6 cellular contexts compared by ENCODE assay signal in genomic region chr14:97312910-97313309, GRCh38.
"Had no signal": no experiment of that assay in that cellular context is flagged by ENCODE, and none has a peak within 500 bp of the region (broad histone marks: within the 10 kb centered on the region; RNA-seq: fewer than 3 reads in every experiment).

No MANE protein-coding gene starts in this region.

- H3K9ac ChIP-seq: KMS-11 had no signal

- FAIRE-seq: HTR-8/SVneo, K562 had no signal

- H3K27ac ChIP-seq: HL-60, KMS-11 had no signal

- H3K4me2 ChIP-seq: KMS-11 had no signal

- H3K4me3 ChIP-seq: K562 had no signal

- DNase-seq: KBM-7, KG1 had no signal

- ATAC-seq: K562 had no signal
